In the genomic region with DNA sequence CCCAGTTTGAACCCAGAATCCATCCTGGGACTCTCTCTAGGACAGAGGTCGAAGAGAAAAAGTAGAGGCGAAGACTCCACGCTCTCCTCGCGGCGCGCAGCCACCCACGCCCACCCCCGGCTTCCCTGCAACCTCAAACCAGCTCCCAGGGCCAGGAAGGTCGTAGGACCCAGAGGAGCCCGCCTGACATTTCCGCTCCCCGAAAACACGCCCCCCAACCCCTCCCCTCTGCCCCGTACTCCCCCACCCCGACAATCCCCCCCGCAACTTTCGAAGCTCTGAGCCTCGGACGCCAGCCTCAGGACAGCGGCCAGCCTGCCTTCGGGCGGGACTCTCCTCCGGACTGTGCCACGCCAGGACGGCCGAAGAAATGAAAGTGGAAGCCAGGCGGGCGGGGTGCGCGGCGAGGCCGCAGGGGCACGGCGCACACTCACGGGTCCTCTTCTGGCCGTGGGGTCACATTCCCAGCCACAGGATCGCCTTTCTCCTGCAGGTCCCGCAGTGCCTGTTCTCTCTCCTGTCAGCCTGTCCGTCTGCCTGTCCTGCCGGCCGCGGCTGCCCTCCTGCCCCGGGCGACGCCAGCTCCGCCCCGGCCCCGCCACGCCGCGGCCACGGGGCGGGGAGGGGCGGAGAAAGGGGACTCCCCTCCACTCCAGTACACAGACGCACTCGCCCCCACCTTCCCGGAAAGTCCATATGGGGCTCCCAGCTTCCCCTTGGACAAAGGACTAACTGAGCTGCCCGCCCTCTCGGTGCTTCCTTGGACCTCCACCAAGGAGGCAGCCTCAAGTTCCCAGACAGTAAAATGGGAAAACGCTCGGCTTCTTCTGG, we compare ENCODE assay signal across 8 cellular contexts. TPM values are rescaled to one million over a fixed set of nuclear protein-coding genes. Genes with fewer than 3 reads are reported as not detected.
DNase-seq lines count a peak whose midpoint lies in the region; ATAC-seq and TF ChIP-seq lines count a peak whose summit lies in the region.

A gene (minus strand): TSS at position 535 of the 831 bp plus-strand sequence. CDS start 3,490 bp downstream, outside the sequence.

- intact Hi-C loops in PC-3 (cut with micrococcal nuclease) = no loop called here
- intact Hi-C loops in activated T-helper 1 cell treated with anti-CD3 and anti-CD28 coated beads, Interleukin-12 subunit alpha, Interleukin-12 subunit beta, Interleukin-2, Interleukin-4 antibody, amounts not matched to agents 30 ng/mL and 10 ng/mL and 1 ng/mL, durations not matched to agents 14 hours and 24 hours and 36 hours (cut with micrococcal nuclease) = loop anchor here (1.0 to 2.0 kb wide), 5 partner anchors 12 to 103 kb away; a partner anchor contains a TSS

- H4K20me1 ChIP-seq in PC-3 (ENCODE audit: low read length) = no peaks in the 10 kb centered on the region
- no peaks in the 10 kb centered on the region for H4K20me1 ChIP-seq in fibroblast of lung (ENCODE audit: control insufficient read depth, extremely low read depth, insufficient read depth, low read length)

- no peaks in the 10 kb centered on the region for H3K9me3 Mint-ChIP-seq in activated T-helper 1 cell treated with anti-CD3 and anti-CD28 coated beads, Interleukin-12 subunit alpha, Interleukin-12 subunit beta, Interleukin-2, Interleukin-4 antibody, amounts not matched to agents 30 ng/mL and 10 ng/mL and 1 ng/mL, durations not matched to agents 14 hours and 24 hours and 36 hours
- H3K9me3 Mint-ChIP-seq in naive thymus-derived CD8-positive, alpha-beta T cell = no peaks in the 10 kb centered on the region

- H3K4me3 ChIP-seq in PC-3 (ENCODE audit: low read length) (peak within 1 kb of the TSS; percentile 91), fibroblast of lung (replicated peaks in 1 of 4; ENCODE audit: control extremely low read depth in 1 of 4, insufficient read depth in 1 of 4, low read depth in 3 of 4, low read length in 4 of 4) (peak within 1 kb of the TSS; percentile 39 to 78 (median 55))

- H3K4me2 ChIP-seq in PC-3 (ENCODE audit: low read length) (peak within 1 kb of the TSS; percentile 87), fibroblast of lung (ENCODE audit: extremely low read depth, insufficient read depth, low read length) (peak within 1 kb of the TSS; percentile 71)

- no peaks in the 10 kb centered on the region for H3K9me2 ChIP-seq in PC-3 (replicated peaks; ENCODE audit: low read length)

- no TSS peak for BruUV-seq in PC-3 (replicated peaks; lab: Mats Ljungman, UMichigan)

- H3K27me3 ChIP-seq in PC-3 (ENCODE audit: low read length) (no peaks in the 10 kb centered on the region), fibroblast of lung (ENCODE audit: control insufficient read depth, insufficient read depth, low read length) (no peaks in the 10 kb centered on the region)

- TF ChIP-seq CTCF in PC-3 (conservative IDR thresholded peaks at IDR 0.05; ENCODE audit: low read depth, low read length) (no peak), fibroblast of lung (conservative IDR thresholded peaks at IDR 0.05 in 1 of 2, IDR thresholded peaks at IDR 0.05 in 1 of 2; ENCODE audit: low read depth in 1 of 2, low read length in 2 of 2) (no peak)

- peaks cover 51% of the 10 kb centered on the region for H3K4me1 Mint-ChIP-seq in activated T-helper 1 cell treated with anti-CD3 and anti-CD28 coated beads, Interleukin-12 subunit alpha, Interleukin-12 subunit beta, Interleukin-2, Interleukin-4 antibody, amounts not matched to agents 30 ng/mL and 10 ng/mL and 1 ng/mL, durations not matched to agents 14 hours and 24 hours and 36 hours (ENCODE audit: low read depth)
- H3K4me1 Mint-ChIP-seq in naive thymus-derived CD8-positive, alpha-beta T cell = peaks cover 22 to 66% (median 51%) of the 10 kb centered on the region in 4 donors

- H3K36me3 ChIP-seq in PC-3 (ENCODE audit: low read depth, low read length) (no peaks in the 10 kb centered on the region), fibroblast of lung (ENCODE audit: control insufficient read depth, insufficient read depth, low read length) (peaks cover 4% of the 10 kb centered on the region)

- H3K9ac ChIP-seq in PC-3 (ENCODE audit: low read length) (peak within 1 kb of the TSS; percentile 80), fibroblast of lung (ENCODE audit: insufficient read depth, low read length) (peak within 1 kb of the TSS; percentile 71)

- H3K79me2 ChIP-seq in PC-3 (ENCODE audit: low read length) (peaks cover 22% of the 10 kb centered on the region), fibroblast of lung (ENCODE audit: control insufficient read depth, insufficient read depth, low read length) (no peaks in the 10 kb centered on the region)

- H2AFZ ChIP-seq in PC-3 (ENCODE audit: low read length) (peak within 1 kb of the TSS; percentile 84), fibroblast of lung (ENCODE audit: low read length) (peak within 1 kb of the TSS; percentile 62)

- H3K9me3 ChIP-seq in PC-3 (ENCODE audit: low read length) (no peaks in the 10 kb centered on the region), fibroblast of lung (ENCODE audit: control insufficient read depth, insufficient read depth, low read depth, low read length) (no peaks in the 10 kb centered on the region)

- peak within 1 kb of the TSS; percentile 87 for H3K27ac Mint-ChIP-seq in activated T-helper 1 cell treated with anti-CD3 and anti-CD28 coated beads, Interleukin-12 subunit alpha, Interleukin-12 subunit beta, Interleukin-2, Interleukin-4 antibody, amounts not matched to agents 30 ng/mL and 10 ng/mL and 1 ng/mL, durations not matched to agents 14 hours and 24 hours and 36 hours
- peak within 1 kb of the TSS; percentile 89 to 97 (median 94) for H3K27ac Mint-ChIP-seq in naive thymus-derived CD8-positive, alpha-beta T cell

- ATAC-seq in HG02973 (IDR thresholded peaks at IDR 0.05; ENCODE audit: unreplicated experiment) (peak; percentile 59), PC-3 (peak; percentile 68)
- ATAC-seq in naive thymus-derived CD8-positive, alpha-beta T cell = peak; percentile 81 to 85

- POLR2A ChIA-PET in PC-3 (lab: Charles Lee; ENCODE audit: unreplicated experiment) = interaction anchor here (1.0 kb wide), 1 partner anchor 12 kb away, joined by 5 read pairs; a partner anchor contains a TSS
- POLR2A ChIA-PET in naive thymus-derived CD8-positive, alpha-beta T cell (lab: Charles Lee) = interaction anchor here (0.6 to 8.3 kb wide), 6 partner anchors 11 to 109 kb away, joined by 3 to 122 read pairs (median 5); a partner anchor contains a TSS

- H3K4me1 ChIP-seq in PC-3 (ENCODE audit: insufficient read depth, low read length) (peaks cover 54% of the 10 kb centered on the region), fibroblast of lung (ENCODE audit: control insufficient read depth, extremely low read depth, insufficient read depth, low read length) (peaks cover 10% of the 10 kb centered on the region)

- peaks cover 2% of the 10 kb centered on the region for H3K27me3 Mint-ChIP-seq in activated T-helper 1 cell treated with anti-CD3 and anti-CD28 coated beads, Interleukin-12 subunit alpha, Interleukin-12 subunit beta, Interleukin-2, Interleukin-4 antibody, amounts not matched to agents 30 ng/mL and 10 ng/mL and 1 ng/mL, durations not matched to agents 14 hours and 24 hours and 36 hours (ENCODE audit: insufficient read depth)
- H3K27me3 Mint-ChIP-seq in naive thymus-derived CD8-positive, alpha-beta T cell = no peaks in the 10 kb centered on the region

- DNase-seq in NCI-H526 (lab: John Stamatoyannopoulos, UW) = peak; percentile 22 to 54
- DNase-seq in NCI-H526 treated with DMSO at 0.1 percent for 48 hours (lab: John Stamatoyannopoulos, UW) = no peak
- DNase-seq in PC-3 = peak; percentile 71
- peak; percentile 51 for DNase-seq in activated T-helper 1 cell treated with anti-CD3 and anti-CD28 coated beads, Interleukin-12 subunit alpha, Interleukin-12 subunit beta, Interleukin-2, Interleukin-4 antibody, amounts not matched to agents 30 ng/mL and 10 ng/mL and 1 ng/mL, durations not matched to agents 14 hours and 24 hours and 36 hours (ENCODE audit: low spot score)
- DNase-seq in fibroblast of lung (ENCODE audit: low read depth in 2 of 2) = peak; percentile 78 to 85
- peak; percentile 49 to 81 (median 60) for DNase-seq in naive thymus-derived CD8-positive, alpha-beta T cell
- DNase-seq in stimulated activated naive CD4-positive, alpha-beta T cell (lab: John Stamatoyannopoulos, UW) = peak; percentile 52 to 64 (median 60)

- H3K36me3 Mint-ChIP-seq in activated T-helper 1 cell treated with anti-CD3 and anti-CD28 coated beads, Interleukin-12 subunit alpha, Interleukin-12 subunit beta, Interleukin-2, Interleukin-4 antibody, amounts not matched to agents 30 ng/mL and 10 ng/mL and 1 ng/mL, durations not matched to agents 14 hours and 24 hours and 36 hours (ENCODE audit: low read depth) = peaks cover 8% of the 10 kb centered on the region
- peaks cover 0 to 10% (median 0%) of the 10 kb centered on the region in 3 donors for H3K36me3 Mint-ChIP-seq in naive thymus-derived CD8-positive, alpha-beta T cell

- no peaks in the 10 kb centered on the region for H3F3A ChIP-seq in PC-3 (ENCODE audit: low read length, unreplicated experiment)

- H3K4me3 Mint-ChIP-seq in activated T-helper 1 cell treated with anti-CD3 and anti-CD28 coated beads, Interleukin-12 subunit alpha, Interleukin-12 subunit beta, Interleukin-2, Interleukin-4 antibody, amounts not matched to agents 30 ng/mL and 10 ng/mL and 1 ng/mL, durations not matched to agents 14 hours and 24 hours and 36 hours = peak within 1 kb of the TSS; percentile 90
- peak within 1 kb of the TSS; percentile 90 to 97 (median 94) for H3K4me3 Mint-ChIP-seq in naive thymus-derived CD8-positive, alpha-beta T cell

- H3K27ac ChIP-seq in PC-3 (ENCODE audit: low read length) = peak within 1 kb of the TSS; percentile 33
- peak within 1 kb of the TSS; percentile 70 for H3K27ac ChIP-seq in fibroblast of lung (ENCODE audit: insufficient read depth, low read length)

- CTCF ChIA-PET in PC-3 (lab: Charles Lee) = no interaction called here

RNA-seq across cellular contexts. Expression of the gene that starts here (rescaled TPM):
- total RNA-seq in PC-3 (2014; rRNA removed) (10.4 and 13.2 TPM in 2 replicates), fibroblast of lung (12.1 and 14.9 TPM in 2 replicates)
- total RNA-seq in activated T-helper 1 cell treated with anti-CD3 and anti-CD28 coated beads, Interleukin-12 subunit alpha, Interleukin-12 subunit beta, Interleukin-2, Interleukin-4 antibody, amounts not matched to agents 30 ng/mL and 10 ng/mL and 1 ng/mL, durations not matched to agents 14 hours and 24 hours and 36 hours = 16.9 and 17.0 TPM in 2 replicates
- 6.6 and 9.1 TPM in 2 replicates for polyA plus RNA-seq in fibroblast of lung
- polyA plus RNA-seq in fibroblast of lung (2012) = 4.7 and 6.3 TPM in 2 replicates
- polyA minus RNA-seq in fibroblast of lung (ENCODE audit: low replicate concordance) = 6.6 and 10.1 TPM in 2 replicates
- 10 to 100 TPM; 24.3 to 24.7 TPM for total RNA-seq in naive thymus-derived CD8-positive, alpha-beta T cell
- 10 to 100 TPM in 1 of 3 donors, 1 to 10 TPM in 2; 8.3 to 17.5 (median 8.4) TPM for polyA plus RNA-seq in naive thymus-derived CD8-positive, alpha-beta T cell
